Comparison of ENCODE assay signal across 1 cellular context in the genomic region with DNA sequence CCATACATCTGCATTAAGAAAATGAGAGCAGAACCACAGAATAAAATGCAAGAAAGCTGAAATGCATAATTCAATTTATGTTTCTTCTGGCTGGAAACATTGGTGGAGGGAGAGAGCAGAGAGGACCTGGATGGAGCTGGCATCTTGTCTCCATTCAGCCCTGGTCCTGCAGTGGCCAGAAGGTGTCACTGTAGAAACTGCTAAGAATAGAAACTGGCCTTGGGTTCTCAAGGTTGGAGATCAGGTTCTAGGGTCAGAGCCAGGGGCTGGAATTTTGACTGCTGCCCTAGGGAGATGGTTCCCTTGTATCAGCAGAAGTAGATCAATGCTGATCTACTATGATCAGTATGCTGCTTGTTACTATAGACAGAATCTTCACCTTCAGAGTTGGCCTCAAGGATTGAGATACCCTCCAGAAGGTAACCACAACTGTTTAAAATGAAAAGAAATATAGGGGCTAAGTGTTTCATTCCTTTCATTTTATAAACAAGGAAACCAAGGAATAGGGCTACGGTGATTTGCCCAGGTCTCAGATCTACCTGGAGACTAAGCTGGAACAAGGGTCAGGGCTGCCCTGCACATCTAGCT.
TF ChIP-seq lines count a peak whose summit lies in the region.

No MANE protein-coding gene starts in this region.

TF ChIP-seq in GM23338, 12 proteins besides CTCF, POLR2A, EP300 and RAD21 (continued from another document):
- TF ChIP-seq ZNF462 (CRISPR knock-in tag; IDR thresholded peaks at IDR 0.05), result peak; percentile 95
- TF ChIP-seq ZNF331 (CRISPR knock-in tag; IDR thresholded peaks at IDR 0.05; ENCODE audit: low read depth), result no peak
- no peak for TF ChIP-seq ZNF114 (CRISPR knock-in tag; IDR thresholded peaks at IDR 0.05)
